23 cellular contexts compared by ENCODE assay signal in genomic region chr22:20425821-20426615, GRCh38. TPM values are rescaled to one million over a fixed set of nuclear protein-coding genes. Genes with fewer than 3 reads are reported as not detected.
DNase-seq lines count a peak whose midpoint lies in the region; ATAC-seq, FAIRE-seq and TF ChIP-seq lines count a peak whose summit lies in the region.
"Had no signal": no experiment of that assay in that cellular context is flagged by ENCODE, and none has a peak within 500 bp of the region (broad histone marks: within the 10 kb centered on the region; RNA-seq: fewer than 3 reads in every experiment).

No MANE protein-coding gene starts in this region.

- H3K4me3 ChIP-seq in kidney (ENCODE audit: low read length in 2 of 2) (no peak overlapping the region), aorta (ENCODE audit: low read length in 2 of 2) (no peak overlapping the region)
- H3K4me3 ChIP-seq: colonic mucosa, tibial artery had no signal

- no peak for FAIRE-seq in kidney (lab: Jason Lieb, UNC)
- FAIRE-seq: islet of Langerhans had no signal

- no peak for ATAC-seq in aorta (ENCODE audit: low FRiP score)
- ATAC-seq in HG02623 (IDR thresholded peaks at IDR 0.05; ENCODE audit: unreplicated experiment): no peak
- ATAC-seq: activated T-helper 17 cell treated with anti-CD3 and anti-CD28 coated beads, Interleukin-2, amount 50 U/mL, for 72 hours; Panc1 had no signal

- no peak for TF ChIP-seq CTCF in kidney (IDR thresholded peaks at IDR 0.05; ENCODE audit: borderline replicate concordance, extremely low read depth, insufficient read depth)

- no peak overlapping the region for H3K9ac ChIP-seq in kidney (ENCODE audit: low read length in 2 of 2)

- intact Hi-C loops in kidney (cut with DNase I): no loop called here
- intact Hi-C loops in aorta (cut with DNase I): no loop called here

- H3K27ac ChIP-seq in angular gyrus (ENCODE audit: low read depth, low read length) (peak overlapping the region; percentile 3), kidney (ENCODE audit: low read depth in 2 of 2, low read length in 2 of 2) (no peak overlapping the region), aorta (ENCODE audit: low read depth in 1 of 2, low read length in 2 of 2) (no peak overlapping the region)
- H3K27ac ChIP-seq: ascending aorta, colonic mucosa, tibial artery, WERI-Rb-1 had no signal

- DNase-seq in stimulated activated CD4-positive, alpha-beta T cell treated with anti-CD3 and anti-CD28 coated beads, Interleukin-15, amount 100 ng/mL, for 24 hours: peak; percentile 27
- no peak for DNase-seq in stimulated activated CD4-positive, alpha-beta T cell treated with anti-CD3 and anti-CD28 coated beads, Interleukin-4, amount 100 ng/mL, for 1 hour
- DNase-seq in kidney (peak; percentile 70), aorta (peak; percentile 46 to 71), AG08395 (ENCODE audit: low spot score) (no peak), NCI-H1105 treated with DMSO at 0.1 percent for 48 hours (lab: John Stamatoyannopoulos, UW) (no peak)
- DNase-seq: activated CD8-positive, alpha-beta memory T cell treated with anti-CD3 and anti-CD28 coated beads for 24 hours; DMS153; HCEC 1CT; KBM-7; NCI-H1092 treated with DMSO at 0.1 percent for 48 hours; NCI-H2171; NCI-H82; stimulated activated CD4-positive, alpha-beta T cell treated with anti-CD3 and anti-CD28 coated beads, Interleukin-4, amount 100 ng/mL, for 4 hours; tibial artery; WERI-Rb-1 had no signal

- H3K36me3 ChIP-seq in kidney (ENCODE audit: control insufficient read depth in 1 of 2, insufficient read depth in 2 of 2, low read length in 2 of 2): peaks cover 0 to 4% of the 10 kb centered on the region in 2 donors
- H3K36me3 ChIP-seq in aorta (ENCODE audit: control insufficient read depth in 1 of 2, insufficient read depth in 2 of 2, low read length in 1 of 2): peaks cover 0 to 2% of the 10 kb centered on the region in 2 donors
- H3K36me3 ChIP-seq: colonic mucosa had no signal

- no peaks in the 10 kb centered on the region for H3K27me3 ChIP-seq in aorta (ENCODE audit: control insufficient read depth in 1 of 2, insufficient read depth in 2 of 2, low read length in 1 of 2)
- H3K27me3 ChIP-seq: ascending aorta, tibial artery had no signal

- 79 to 84% methylated on average over 47 to 72 of the region's 72 CpGs for WGBS in aorta, 2 donors

- H3K9me3 ChIP-seq in kidney (ENCODE audit: control insufficient read depth in 1 of 2, low read length in 2 of 2) (no peaks in the 10 kb centered on the region), aorta (ENCODE audit: control insufficient read depth, low read length) (no peaks in the 10 kb centered on the region)
- H3K9me3 ChIP-seq: ascending aorta, colonic mucosa, tibial artery had no signal

- H3K4me1 ChIP-seq in kidney (ENCODE audit: control insufficient read depth in 1 of 2, insufficient read depth in 1 of 2, low read depth in 1 of 2, low read length in 2 of 2) (peaks cover 0 to 10% of the 10 kb centered on the region in 2 donors), aorta (ENCODE audit: control insufficient read depth in 1 of 2, insufficient read depth in 2 of 2, low read length in 2 of 2) (no peaks in the 10 kb centered on the region)

RNA-seq across cellular contexts. Expression of gene SCARF2, which starts 11.6 kb away (rescaled TPM):
- total RNA-seq in kidney (12.3 TPM), aorta (10 to 100 TPM; 34.3 to 35.4 TPM)
- polyA plus RNA-seq in kidney (ENCODE audit: insufficient read depth, low read depth, low replicate concordance) (5.0 TPM), aorta (10 to 100 TPM in 1 of 2 donors, 1 to 10 TPM in 1; 8.5 to 21.4 TPM)

RNA-seq across cellular contexts. Expression of gene ZNF74, which starts 32.1 kb away (rescaled TPM):
- total RNA-seq in kidney (6.5 TPM), aorta (10 to 100 TPM in 1 of 2 donors, 1 to 10 TPM in 1; 3.8 to 10.3 TPM)
- polyA plus RNA-seq in kidney (ENCODE audit: insufficient read depth, low read depth, low replicate concordance) (3.7 TPM), aorta (1 to 10 TPM; 2.9 to 4.6 TPM)

Comparison
In these comparisons a context has a peak if more than half of its experiments do, and no peak if none do; other contexts are left out.
1. DNase-seq: peak in stimulated activated CD4-positive, alpha-beta T cell treated with anti-CD3 and anti-CD28 coated beads, Interleukin-15, amount 100 ng/mL, for 24 hours (single experiment), kidney (single experiment) and aorta (2 of 2); none in stimulated activated CD4-positive, alpha-beta T cell treated with anti-CD3 and anti-CD28 coated beads, Interleukin-4, amount 100 ng/mL, for 1 hour (single experiment), AG08395 (single experiment) and NCI-H1105 treated with DMSO at 0.1 percent for 48 hours (single experiment).